ENCODE assay signal across 8 cellular contexts in the genomic region with DNA sequence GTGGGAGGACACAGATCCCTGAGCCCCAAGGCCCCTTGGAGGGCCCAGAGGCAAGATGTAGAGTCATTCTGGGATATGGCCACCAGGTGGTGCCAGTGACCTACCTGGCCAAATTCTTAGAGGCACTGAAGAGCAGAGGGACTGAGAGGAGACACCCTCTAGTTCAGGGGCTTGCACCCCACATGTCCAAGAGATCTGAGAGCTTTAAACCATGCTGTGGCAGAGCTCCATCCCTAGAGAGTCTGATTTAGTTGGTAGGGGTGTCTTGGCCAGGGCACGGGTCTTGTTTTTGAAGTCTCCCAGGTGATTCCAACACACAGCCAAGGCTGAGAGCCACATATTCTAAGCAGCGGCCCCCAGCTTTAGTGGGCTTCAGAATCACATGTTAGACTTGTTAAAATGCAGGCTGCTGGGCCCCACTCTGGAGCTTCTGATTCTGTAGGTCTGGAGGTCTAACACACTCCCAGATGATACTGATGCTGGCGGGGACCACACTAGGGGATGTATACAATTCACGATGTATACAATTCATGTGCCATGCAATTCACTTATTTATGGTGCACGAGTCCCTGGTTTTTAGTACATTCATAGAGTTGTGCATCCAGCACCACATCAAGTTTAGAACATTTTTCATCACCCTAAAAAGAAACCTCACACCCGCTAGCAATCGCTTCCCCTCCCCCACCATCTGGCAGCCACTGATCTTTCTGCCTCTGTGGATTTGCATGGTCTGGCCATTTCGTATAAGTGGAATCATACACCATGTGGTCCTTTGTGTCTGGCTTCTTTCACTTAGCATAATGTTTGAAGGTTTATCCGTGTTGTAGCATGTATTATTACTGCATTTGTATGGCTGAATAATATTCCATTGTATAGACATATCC. TPM values are rescaled to one million over a fixed set of nuclear protein-coding genes. Genes with fewer than 3 reads are reported as not detected.
DNase-seq lines count a peak whose midpoint lies in the region; ATAC-seq, FAIRE-seq and TF ChIP-seq lines count a peak whose summit lies in the region.

No MANE protein-coding gene starts in this region.

- peak; percentile 90 for ATAC-seq in WTC11
- no peak for ATAC-seq in GM18505 (IDR thresholded peaks at IDR 0.05; ENCODE audit: unreplicated experiment)

- peaks cover 26% of the 10 kb centered on the region for H3K36me3 Mint-ChIP-seq in WTC11

- TF ChIP-seq POLR2A in GM18505 (IDR thresholded peaks at IDR 0.05; ENCODE audit: borderline replicate concordance, extremely low read depth, insufficient read depth, insufficient read length): no peak

- H3K27me3 ChIP-seq in bronchial epithelial cell (ENCODE audit: control insufficient read depth, insufficient read depth, low read length): no peaks in the 10 kb centered on the region

- DNase-seq in GM13976 (ENCODE audit: low spot score): peak; percentile 85
- peak; percentile 14 for DNase-seq in NCI-H1436 treated with DMSO at 0.1 percent for 48 hours (lab: John Stamatoyannopoulos, UW)
- DNase-seq in WTC11 (ENCODE audit: low spot score): peak; percentile 83
- DNase-seq in bronchial epithelial cell (ENCODE audit: low read depth): peak; percentile 49
- peak; percentile 61 for DNase-seq in kidney glomerular epithelial cell (lab: John Stamatoyannopoulos, UW)
- DNase-seq in stimulated activated CD4-positive, alpha-beta T cell treated with anti-CD3 and anti-CD28 coated beads, Interleukin-4, amount 100 ng/mL, for 24 hours: peak; percentile 76

- H3K9me3 Mint-ChIP-seq in WTC11: no peaks in the 10 kb centered on the region

- FAIRE-seq in bronchial epithelial cell (lab: Jason Lieb, UNC): no peak

- no peak overlapping the region for H3K27ac ChIP-seq in 22Rv1

- TF ChIP-seq CTCF in 22Rv1 (IDR thresholded peaks at IDR 0.05) (peak; percentile 90), GM13976 (IDR thresholded peaks at IDR 0.05; ENCODE audit: borderline replicate concordance, control extremely low read depth, extremely low read depth, insufficient read depth, missing control alignments) (peak; percentile 80), WTC11 (IDR thresholded peaks at IDR 0.05) (peak; percentile 91), bronchial epithelial cell (IDR thresholded peaks at IDR 0.05; ENCODE audit: insufficient read depth, low read length, severe bottlenecking) (peak; percentile 85)

- H3K27ac Mint-ChIP-seq in WTC11: peak overlapping the region; percentile 55; the same call in 1 of the 2 replicates

- H3K4me3 ChIP-seq in bronchial epithelial cell (ENCODE audit: low read depth, low read length): no peak overlapping the region

- no peaks in the 10 kb centered on the region for H3K36me3 ChIP-seq in bronchial epithelial cell (ENCODE audit: control insufficient read depth, insufficient read depth, low read length)

- in situ Hi-C loops in GM13976 (cut with MboI; ENCODE audit: low sequenced_read_pairs, unreplicated experiment): loop anchor here (10.0 kb wide), 2 partner anchors 215 to 335 kb away; partner anchors contain the start of gene PCBD1

- CTCF ChIA-PET in WTC11 (lab: Charles Lee): interaction anchor here (0.8 to 2.6 kb wide), 5 partner anchors 9 to 211 kb away, joined by 3 to 12 read pairs (median 6); no protein-coding TSS in a partner anchor

- no peak overlapping the region for H3K4me3 Mint-ChIP-seq in WTC11

- H3K27me3 Mint-ChIP-seq in WTC11 (ENCODE audit: low read depth): no peaks in the 10 kb centered on the region

- POLR2A ChIA-PET in WTC11 (lab: Charles Lee): no interaction called here

- peaks cover 9% of the 10 kb centered on the region; the same call in 1 of the 2 replicates for H3K4me1 Mint-ChIP-seq in WTC11

TF ChIP-seq in WTC11, 78 proteins besides CTCF, POLR2A, EP300 and RAD21 (continues in another document):
- TF ChIP-seq NR1H2 (CRISPR knock-in tag; IDR thresholded peaks at IDR 0.05): no peak
- TF ChIP-seq, protein P1, sequence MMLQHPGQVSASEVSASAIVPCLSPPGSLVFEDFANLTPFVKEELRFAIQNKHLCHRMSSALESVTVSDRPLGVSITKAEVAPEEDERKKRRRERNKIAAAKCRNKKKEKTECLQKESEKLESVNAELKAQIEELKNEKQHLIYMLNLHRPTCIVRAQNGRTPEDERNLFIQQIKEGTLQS (CRISPR knock-in tag; conservative IDR thresholded peaks at IDR 0.05): no peak
- TF ChIP-seq USF2 (CRISPR knock-in tag; IDR thresholded peaks at IDR 0.05): no peak
- no peak for TF ChIP-seq GRHL2 (CRISPR knock-in tag; IDR thresholded peaks at IDR 0.05; ENCODE audit: insufficient replicate concordance, severe bottlenecking)
- TF ChIP-seq MYBL2 (CRISPR knock-in tag; IDR thresholded peaks at IDR 0.05): no peak
- TF ChIP-seq, protein P2, sequence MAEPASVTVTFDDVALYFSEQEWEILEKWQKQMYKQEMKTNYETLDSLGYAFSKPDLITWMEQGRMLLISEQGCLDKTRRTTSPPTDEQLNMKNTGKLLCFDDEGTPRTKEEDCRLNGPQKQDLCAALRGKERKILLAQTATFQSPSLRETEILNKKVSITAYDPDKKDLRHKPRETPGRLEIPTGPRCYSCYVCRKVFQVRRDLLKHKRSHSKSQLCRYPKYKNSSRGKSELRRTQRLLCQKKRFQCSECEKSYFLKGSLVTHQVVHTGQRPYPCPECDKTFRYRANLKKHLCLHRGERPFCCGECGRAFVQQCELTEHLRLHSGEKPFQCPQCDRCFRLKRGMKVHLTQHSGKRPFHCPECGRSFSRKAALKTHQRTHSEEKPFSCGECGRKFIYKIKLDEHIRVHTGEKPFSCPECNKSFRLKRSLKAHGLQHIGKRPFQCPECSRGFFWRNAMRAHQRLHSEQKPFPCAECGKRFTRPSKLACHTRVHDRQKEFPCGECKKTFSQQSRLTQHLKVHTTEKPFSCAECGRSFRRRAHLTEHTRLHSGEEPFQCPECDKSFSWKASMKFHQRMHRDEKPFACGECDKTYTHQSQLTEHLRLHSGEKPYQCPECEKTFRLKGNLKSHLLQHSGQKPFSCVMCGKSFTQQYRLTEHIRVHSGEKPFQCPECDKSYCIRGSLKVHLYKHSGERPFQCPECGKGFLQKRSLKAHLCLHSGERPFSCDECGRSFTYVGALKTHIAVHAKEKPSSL (CRISPR knock-in tag; conservative IDR thresholded peaks at IDR 0.05): no peak
- TF ChIP-seq TEAD4 (CRISPR knock-in tag; IDR thresholded peaks at IDR 0.05): no peak
- no peak for TF ChIP-seq SMAD3 (CRISPR knock-in tag; IDR thresholded peaks at IDR 0.05; ENCODE audit: borderline replicate concordance)
- TF ChIP-seq, protein P3, sequence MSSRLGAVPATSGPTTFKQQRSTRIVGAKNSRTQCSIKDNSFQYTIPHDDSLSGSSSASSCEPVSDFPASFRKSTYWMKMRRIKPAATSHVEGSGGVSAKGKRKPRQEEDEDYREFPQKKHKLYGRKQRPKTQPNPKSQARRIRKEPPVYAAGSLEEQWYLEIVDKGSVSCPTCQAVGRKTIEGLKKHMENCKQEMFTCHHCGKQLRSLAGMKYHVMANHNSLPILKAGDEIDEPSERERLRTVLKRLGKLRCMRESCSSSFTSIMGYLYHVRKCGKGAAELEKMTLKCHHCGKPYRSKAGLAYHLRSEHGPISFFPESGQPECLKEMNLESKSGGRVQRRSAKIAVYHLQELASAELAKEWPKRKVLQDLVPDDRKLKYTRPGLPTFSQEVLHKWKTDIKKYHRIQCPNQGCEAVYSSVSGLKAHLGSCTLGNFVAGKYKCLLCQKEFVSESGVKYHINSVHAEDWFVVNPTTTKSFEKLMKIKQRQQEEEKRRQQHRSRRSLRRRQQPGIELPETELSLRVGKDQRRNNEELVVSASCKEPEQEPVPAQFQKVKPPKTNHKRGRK (CRISPR knock-in tag; IDR thresholded peaks at IDR 0.05; ENCODE audit: borderline replicate concordance): no peak
- TF ChIP-seq CREM (CRISPR knock-in tag; IDR thresholded peaks at IDR 0.05): no peak
- no peak for TF ChIP-seq TP53 (CRISPR knock-in tag; IDR thresholded peaks at IDR 0.05)
- no peak for TF ChIP-seq NR2C2 (CRISPR knock-in tag; IDR thresholded peaks at IDR 0.05)
- TF ChIP-seq STAT6 (CRISPR knock-in tag; conservative IDR thresholded peaks at IDR 0.05; ENCODE audit: low read depth): no peak
- no peak for TF ChIP-seq SP1 (CRISPR knock-in tag; conservative IDR thresholded peaks at IDR 0.05)
- no peak for TF ChIP-seq JAZF1 (CRISPR knock-in tag; IDR thresholded peaks at IDR 0.05)
- TF ChIP-seq MAX (CRISPR knock-in tag; IDR thresholded peaks at IDR 0.05): no peak

RNA-seq across cellular contexts. Expression of gene PRF1, which starts 52.3 kb away (rescaled TPM):
- total RNA-seq in WTC11 (2021): 0.11 to 0.18 TPM (median 0.16 TPM) in 3 replicates
- total RNA-seq in bronchial epithelial cell: not detected in 2 replicates

Comparison
In these comparisons a context has a peak if more than half of its experiments do, and no peak if none do; other contexts are left out.
1. DNase-seq: peak in every context shown above with its lines; median percentile 85 in GM13976; 83 in WTC11; 76 in stimulated activated CD4-positive, alpha-beta T cell treated with anti-CD3 and anti-CD28 coated beads, Interleukin-4, amount 100 ng/mL, for 24 hours; 61 in kidney glomerular epithelial cell; 49 in bronchial epithelial cell; 14 in NCI-H1436 treated with DMSO at 0.1 percent for 48 hours.